In genomic region chrX:105822138-105823091, GRCh38 we compare ENCODE assay signal across 8 cellular contexts.
A peak's percentile ranks its signal among the peaks of the same experiment; 100 is the strongest.
DNase-seq lines count a peak whose midpoint lies in the region; ATAC-seq and TF ChIP-seq lines count a peak whose summit lies in the region.

TSS of gene NRK (plus strand) at chrX:105822539. CDS start at chrX:105822846, 307 bp downstream.

- H3K27me3 ChIP-seq in brain microvascular endothelial cell (replicated peaks) (no peaks in the 10 kb centered on the region), iPS-20b (ENCODE audit: insufficient read depth, low read length) (peaks cover 51% of the 10 kb centered on the region)

- peaks cover 10% of the 10 kb centered on the region for H3K4me1 ChIP-seq in ES-I3 (ENCODE audit: insufficient read depth, low read length)
- H3K4me1 ChIP-seq in iPS-20b (ENCODE audit: insufficient read depth, low read length) = no peaks in the 10 kb centered on the region; the same call in 1 of the 2 replicates

- peak; percentile 54 for TF ChIP-seq CTCF in brain microvascular endothelial cell (IDR thresholded peaks at IDR 0.05; ENCODE audit: low read depth, low read length, missing control alignments)

- H3K4me3 ChIP-seq in brain microvascular endothelial cell (ENCODE audit: low read depth, low read length) = peak within 1 kb of the TSS; percentile 62
- H3K4me3 ChIP-seq in iPS-20b (ENCODE audit: low read length) = peak within 1 kb of the TSS; percentile 67

- ATAC-seq in GM21786 (IDR thresholded peaks at IDR 0.05; ENCODE audit: unreplicated experiment) = no peak

- H3K9ac ChIP-seq in ES-I3 (ENCODE audit: low read depth, low read length) = peak within 1 kb of the TSS; percentile 88
- H3K9ac ChIP-seq in iPS-20b (ENCODE audit: low read depth, low read length) = no peak within 1 kb of the TSS

- peak within 1 kb of the TSS; percentile 10 for H3K27ac ChIP-seq in brain microvascular endothelial cell
- H3K27ac ChIP-seq in iPS-20b (ENCODE audit: low read length) = no peak within 1 kb of the TSS

- in situ Hi-C loops in brain microvascular endothelial cell (cut with HindIII; ENCODE audit: low pct_ligation_motif_present, low sequenced_read_pairs) = no loop called here

- H3K36me3 ChIP-seq in ES-I3 (ENCODE audit: insufficient read depth, low read length) = no peaks in the 10 kb centered on the region
- H3K36me3 ChIP-seq in brain microvascular endothelial cell (replicated peaks) = no peaks in the 10 kb centered on the region
- H3K36me3 ChIP-seq in iPS-20b (ENCODE audit: insufficient read depth, low read depth, low read length) = no peaks in the 10 kb centered on the region

- H3K9me3 ChIP-seq in ES-I3 (ENCODE audit: control insufficient read depth, insufficient read depth, low read length) (no peaks in the 10 kb centered on the region), iPS-20b (ENCODE audit: insufficient read depth, low read depth, low read length) (no peaks in the 10 kb centered on the region)

- DNase-seq in brain microvascular endothelial cell (peak; percentile 5), retina (peak; percentile 67), SIG-M5 treated with dmso at 0.1 percent for 504 hours (lab: John Stamatoyannopoulos, UW; ENCODE audit: unreplicated experiment) (no peak), NCI-H2171 treated with DMSO at 0.1 percent for 48 hours (lab: John Stamatoyannopoulos, UW) (no peak)
- no peak for DNase-seq in effector CD4-positive, alpha-beta T cell

Comparison
In these comparisons a context has a peak if more than half of its experiments do, and no peak if none do; other contexts are left out.
1. DNase-seq: peak in brain microvascular endothelial cell (single experiment) and retina (single experiment); none in SIG-M5 treated with dmso at 0.1 percent for 504 hours (single experiment), NCI-H2171 treated with DMSO at 0.1 percent for 48 hours (single experiment) and effector CD4-positive, alpha-beta T cell (single experiment).